In genomic region chrX:41889317-41890025, GRCh38 we compare ENCODE assay signal across 20 cellular contexts. TPM values are rescaled to one million over a fixed set of nuclear protein-coding genes. Genes with fewer than 3 reads are reported as not detected.
DNase-seq lines count a peak whose midpoint lies in the region; ATAC-seq and TF ChIP-seq lines count a peak whose summit lies in the region.
"Had no signal": no experiment of that assay in that cellular context is flagged by ENCODE, and none has a peak within 500 bp of the region (broad histone marks: within the 10 kb centered on the region; RNA-seq: fewer than 3 reads in every experiment).

No MANE protein-coding gene starts in this region.

- DNase-seq in MCF 10A (ENCODE audit: unreplicated experiment), result peak; percentile 42
- DNase-seq in breast epithelium (ENCODE audit: low spot score in 2 of 2), result no peak
- peak; percentile 38 for DNase-seq in SW480 (ENCODE audit: low spot score)
- peak; percentile 13 for DNase-seq in fibroblast of peridontal ligament (ENCODE audit: extremely low read depth)
- peak; percentile 22 for DNase-seq in stromal cell of bone marrow (ENCODE audit: low read depth)
- DNase-seq in 8988T, result no peak
- DNase-seq: activated CD8-positive, alpha-beta memory T cell treated with anti-CD3 and anti-CD28 coated beads for 24 hours; amygdala; CD4-positive, alpha-beta memory T cell; dermis blood vessel endothelial cell; gastrocnemius medialis; KBM-7; NCI-H1436 treated with DMSO at 0.1 percent for 48 hours; NCI-H446; stimulated activated CD4-positive, alpha-beta T cell treated with anti-CD3 and anti-CD28 coated beads, Interleukin-2, amount 100 ng/mL, for 24 hours had no signal

- no peak overlapping the region for H3K4me3 Mint-ChIP-seq in MCF 10A (ENCODE audit: unreplicated experiment)
- H3K4me3 Mint-ChIP-seq: CD4-positive, alpha-beta memory T cell; neural crest cell had no signal

- no peak for TF ChIP-seq POLR2A in breast epithelium (IDR thresholded peaks at IDR 0.05)

- H3K4me1 ChIP-seq in breast epithelium, result no peaks in the 10 kb centered on the region
- H3K4me1 ChIP-seq: gastrocnemius medialis had no signal

- H3K9me3 ChIP-seq in breast epithelium, result peaks cover 0 to 3% of the 10 kb centered on the region in 2 donors
- H3K9me3 ChIP-seq: gastrocnemius medialis, thoracic aorta had no signal

- POLR2A ChIA-PET in MCF 10A (lab: Yijun Ruan, JAX), result interaction anchor here (0.8 to 1.2 kb wide), 2 partner anchors 17 to 20 kb away, joined by 3 to 6 read pairs; no protein-coding TSS in a partner anchor

- TF ChIP-seq CTCF in MCF 10A (IDR thresholded peaks at IDR 0.05; ENCODE audit: unreplicated experiment) (no peak), breast epithelium (IDR thresholded peaks at IDR 0.05) (no peak)

- intact Hi-C loops in MCF 10A (cut with micrococcal nuclease), result no loop called here
- intact Hi-C loops in breast epithelium (cut with DNase I; ENCODE audit: low total_unique reads), result no loop called here

- no peaks in the 10 kb centered on the region for H3K36me3 ChIP-seq in breast epithelium
- H3K36me3 ChIP-seq: gastrocnemius medialis, thoracic aorta had no signal

- BruUV-seq in MCF 10A (replicated peaks; lab: Mats Ljungman, UMichigan), result no TSS peak

- no peak overlapping the region for H3K27ac ChIP-seq in breast epithelium
- H3K27ac ChIP-seq: gastrocnemius medialis, thoracic aorta, VCaP had no signal

- no peak overlapping the region for H3K4me3 ChIP-seq in breast epithelium
- H3K4me3 ChIP-seq: gastrocnemius medialis, thoracic aorta had no signal

- peak overlapping the region; percentile 19 for H3K27ac Mint-ChIP-seq in MCF 10A (ENCODE audit: low read depth, unreplicated experiment)

- H3K27me3 Mint-ChIP-seq in MCF 10A (ENCODE audit: insufficient read depth, unreplicated experiment), result peaks cover 15% of the 10 kb centered on the region
- H3K27me3 Mint-ChIP-seq: CD4-positive, alpha-beta memory T cell had no signal

- H3K36me3 Mint-ChIP-seq in MCF 10A (ENCODE audit: insufficient read depth, unreplicated experiment), result no peaks in the 10 kb centered on the region

- ATAC-seq in HG03025 (IDR thresholded peaks at IDR 0.05; ENCODE audit: low FRiP score, unreplicated experiment) (no peak), GM21528 (IDR thresholded peaks at IDR 0.05; ENCODE audit: low FRiP score, unreplicated experiment) (no peak)
- ATAC-seq: gastrocnemius medialis had no signal

- CTCF ChIA-PET in MCF 10A (lab: Yijun Ruan, JAX), result no interaction called here

- H3K9me3 Mint-ChIP-seq in MCF 10A (ENCODE audit: unreplicated experiment), result no peaks in the 10 kb centered on the region

- H3K27me3 ChIP-seq in breast epithelium, result no peaks in the 10 kb centered on the region
- H3K27me3 ChIP-seq: gastrocnemius medialis had no signal

- H3K4me1 Mint-ChIP-seq in MCF 10A (ENCODE audit: insufficient read depth, unreplicated experiment), result peaks cover 7% of the 10 kb centered on the region
- H3K4me1 Mint-ChIP-seq: neural crest cell had no signal

RNA-seq across cellular contexts. Expression of gene CASK, which starts 33.9 kb away (rescaled TPM):
- total RNA-seq in MCF 10A (2022), result 34.9 and 43.2 TPM in 2 replicates
- 100 to 1,000 TPM in 1 of 3 donors, 10 to 100 TPM in 2; 34.4 to 103 (median 52.4) TPM for total RNA-seq in breast epithelium

Comparison
In these comparisons a context has a peak if more than half of its experiments do, and no peak if none do; other contexts are left out.
1. DNase-seq: peak in MCF 10A (single experiment), SW480 (single experiment), fibroblast of peridontal ligament (single experiment) and stromal cell of bone marrow (single experiment); none in breast epithelium (0 of 2) and 8988T (single experiment).